ENCODE assay signal across 1 cellular context in the genomic region with DNA sequence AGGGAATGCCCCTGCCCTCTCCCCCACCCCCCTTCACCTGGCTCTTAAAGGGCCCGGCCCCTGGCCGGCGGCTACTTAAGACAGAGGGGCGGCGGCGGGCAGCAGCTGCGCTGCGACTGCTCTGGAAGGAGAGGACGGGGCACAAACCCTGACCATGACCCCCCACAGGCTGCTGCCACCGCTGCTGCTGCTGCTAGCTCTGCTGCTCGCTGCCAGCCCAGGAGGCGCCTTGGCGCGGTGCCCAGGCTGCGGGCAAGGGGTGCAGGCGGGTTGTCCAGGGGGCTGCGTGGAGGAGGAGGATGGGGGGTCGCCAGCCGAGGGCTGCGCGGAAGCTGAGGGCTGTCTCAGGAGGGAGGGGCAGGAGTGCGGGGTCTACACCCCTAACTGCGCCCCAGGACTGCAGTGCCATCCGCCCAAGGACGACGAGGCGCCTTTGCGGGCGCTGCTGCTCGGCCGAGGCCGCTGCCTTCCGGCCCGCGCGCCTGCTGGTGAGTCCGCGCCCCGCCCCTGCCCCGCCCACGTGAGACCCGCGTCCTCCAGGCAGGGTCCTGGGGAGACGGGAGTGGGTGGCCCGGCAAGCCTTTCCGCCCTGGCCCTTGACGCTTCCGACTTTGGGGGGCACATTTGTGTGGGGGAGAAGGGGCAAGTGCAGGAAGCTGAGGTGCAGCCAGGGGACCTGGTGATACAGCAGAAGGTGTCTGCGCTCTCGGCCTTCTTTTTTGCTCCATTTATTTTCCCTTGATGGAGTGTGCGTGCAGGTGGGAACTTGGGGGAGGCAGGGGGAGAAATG.
TF ChIP-seq lines count a peak whose summit lies in the region.

A gene with protein sequence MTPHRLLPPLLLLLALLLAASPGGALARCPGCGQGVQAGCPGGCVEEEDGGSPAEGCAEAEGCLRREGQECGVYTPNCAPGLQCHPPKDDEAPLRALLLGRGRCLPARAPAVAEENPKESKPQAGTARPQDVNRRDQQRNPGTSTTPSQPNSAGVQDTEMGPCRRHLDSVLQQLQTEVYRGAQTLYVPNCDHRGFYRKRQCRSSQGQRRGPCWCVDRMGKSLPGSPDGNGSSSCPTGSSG (plus strand): TSS at position 104 of the 790 bp plus-strand sequence. CDS start 51 bp downstream, at position 155.

TF ChIP-seq in HepG2, 621 proteins besides CTCF, POLR2A, EP300 and RAD21 (continued from another document and continues in another):
- TF ChIP-seq, protein P1, sequence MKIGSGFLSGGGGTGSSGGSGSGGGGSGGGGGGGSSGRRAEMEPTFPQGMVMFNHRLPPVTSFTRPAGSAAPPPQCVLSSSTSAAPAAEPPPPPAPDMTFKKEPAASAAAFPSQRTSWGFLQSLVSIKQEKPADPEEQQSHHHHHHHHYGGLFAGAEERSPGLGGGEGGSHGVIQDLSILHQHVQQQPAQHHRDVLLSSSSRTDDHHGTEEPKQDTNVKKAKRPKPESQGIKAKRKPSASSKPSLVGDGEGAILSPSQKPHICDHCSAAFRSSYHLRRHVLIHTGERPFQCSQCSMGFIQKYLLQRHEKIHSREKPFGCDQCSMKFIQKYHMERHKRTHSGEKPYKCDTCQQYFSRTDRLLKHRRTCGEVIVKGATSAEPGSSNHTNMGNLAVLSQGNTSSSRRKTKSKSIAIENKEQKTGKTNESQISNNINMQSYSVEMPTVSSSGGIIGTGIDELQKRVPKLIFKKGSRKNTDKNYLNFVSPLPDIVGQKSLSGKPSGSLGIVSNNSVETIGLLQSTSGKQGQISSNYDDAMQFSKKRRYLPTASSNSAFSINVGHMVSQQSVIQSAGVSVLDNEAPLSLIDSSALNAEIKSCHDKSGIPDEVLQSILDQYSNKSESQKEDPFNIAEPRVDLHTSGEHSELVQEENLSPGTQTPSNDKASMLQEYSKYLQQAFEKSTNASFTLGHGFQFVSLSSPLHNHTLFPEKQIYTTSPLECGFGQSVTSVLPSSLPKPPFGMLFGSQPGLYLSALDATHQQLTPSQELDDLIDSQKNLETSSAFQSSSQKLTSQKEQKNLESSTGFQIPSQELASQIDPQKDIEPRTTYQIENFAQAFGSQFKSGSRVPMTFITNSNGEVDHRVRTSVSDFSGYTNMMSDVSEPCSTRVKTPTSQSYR (CRISPR knock-in tag; IDR thresholded peaks at IDR 0.05; ENCODE audit: borderline replicate concordance) = no peak
- TF ChIP-seq NFKBIZ (CRISPR knock-in tag; IDR thresholded peaks at IDR 0.05) (no peak), FIP1L1 (IDR thresholded peaks at IDR 0.05; ENCODE audit: borderline replicate concordance, insufficient read depth, low read depth, low read length) (no peak), RFX3 (CRISPR knock-in tag; IDR thresholded peaks at IDR 0.05) (no peak), RFXANK (CRISPR knock-in tag; IDR thresholded peaks at IDR 0.05) (no peak), NFE2L2 (IDR thresholded peaks at IDR 0.05; ENCODE audit: low read length) (no peak), TMF1 (CRISPR knock-in tag; IDR thresholded peaks at IDR 0.05; ENCODE audit: low read depth) (no peak), ZNF264 (CRISPR knock-in tag; IDR thresholded peaks at IDR 0.05) (no peak), PCBP2 (optimal IDR thresholded peaks at IDR 0.05; ENCODE audit: low read depth, low read length, poor library complexity, severe bottlenecking) (no peak), ZNF605 (CRISPR knock-in tag; IDR thresholded peaks at IDR 0.05) (peak; percentile 69; the same call in 1 of the 2 replicates), SIX1 (CRISPR knock-in tag; IDR thresholded peaks at IDR 0.05; ENCODE audit: borderline replicate concordance) (no peak), ZSCAN22 (CRISPR knock-in tag; IDR thresholded peaks at IDR 0.05) (no peak), HOXD1 (CRISPR knock-in tag; IDR thresholded peaks at IDR 0.05) (no peak), FOXA3 (CRISPR knock-in tag; IDR thresholded peaks at IDR 0.05) (no peak), SMARCE1 (IDR thresholded peaks at IDR 0.05; ENCODE audit: borderline replicate concordance) (no peak), ARHGAP35 (CRISPR knock-in tag; IDR thresholded peaks at IDR 0.05; ENCODE audit: borderline replicate concordance) (no peak), KDM5A (IDR thresholded peaks at IDR 0.05; ENCODE audit: borderline replicate concordance, low read length) (no peak), CENPT (CRISPR knock-in tag; IDR thresholded peaks at IDR 0.05; ENCODE audit: low read depth) (no peak), ZBTB7A (CRISPR knock-in tag; IDR thresholded peaks at IDR 0.05) (peak; percentile 64; the same call in 1 of the 2 replicates)
- TF ChIP-seq, protein P2, sequence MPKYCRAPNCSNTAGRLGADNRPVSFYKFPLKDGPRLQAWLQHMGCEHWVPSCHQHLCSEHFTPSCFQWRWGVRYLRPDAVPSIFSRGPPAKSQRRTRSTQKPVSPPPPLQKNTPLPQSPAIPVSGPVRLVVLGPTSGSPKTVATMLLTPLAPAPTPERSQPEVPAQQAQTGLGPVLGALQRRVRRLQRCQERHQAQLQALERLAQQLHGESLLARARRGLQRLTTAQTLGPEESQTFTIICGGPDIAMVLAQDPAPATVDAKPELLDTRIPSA (CRISPR knock-in tag; IDR thresholded peaks at IDR 0.05; ENCODE audit: borderline replicate concordance) = no peak
- TF ChIP-seq, protein P3, sequence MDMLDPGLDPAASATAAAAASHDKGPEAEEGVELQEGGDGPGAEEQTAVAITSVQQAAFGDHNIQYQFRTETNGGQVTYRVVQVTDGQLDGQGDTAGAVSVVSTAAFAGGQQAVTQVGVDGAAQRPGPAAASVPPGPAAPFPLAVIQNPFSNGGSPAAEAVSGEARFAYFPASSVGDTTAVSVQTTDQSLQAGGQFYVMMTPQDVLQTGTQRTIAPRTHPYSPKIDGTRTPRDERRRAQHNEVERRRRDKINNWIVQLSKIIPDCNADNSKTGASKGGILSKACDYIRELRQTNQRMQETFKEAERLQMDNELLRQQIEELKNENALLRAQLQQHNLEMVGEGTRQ (IDR thresholded peaks at IDR 0.05; ENCODE audit: low read depth, low read length) = no peak
- TF ChIP-seq, protein P3 (CRISPR knock-in tag; IDR thresholded peaks at IDR 0.05; ENCODE audit: borderline replicate concordance) = no peak
- TF ChIP-seq, protein P4, sequence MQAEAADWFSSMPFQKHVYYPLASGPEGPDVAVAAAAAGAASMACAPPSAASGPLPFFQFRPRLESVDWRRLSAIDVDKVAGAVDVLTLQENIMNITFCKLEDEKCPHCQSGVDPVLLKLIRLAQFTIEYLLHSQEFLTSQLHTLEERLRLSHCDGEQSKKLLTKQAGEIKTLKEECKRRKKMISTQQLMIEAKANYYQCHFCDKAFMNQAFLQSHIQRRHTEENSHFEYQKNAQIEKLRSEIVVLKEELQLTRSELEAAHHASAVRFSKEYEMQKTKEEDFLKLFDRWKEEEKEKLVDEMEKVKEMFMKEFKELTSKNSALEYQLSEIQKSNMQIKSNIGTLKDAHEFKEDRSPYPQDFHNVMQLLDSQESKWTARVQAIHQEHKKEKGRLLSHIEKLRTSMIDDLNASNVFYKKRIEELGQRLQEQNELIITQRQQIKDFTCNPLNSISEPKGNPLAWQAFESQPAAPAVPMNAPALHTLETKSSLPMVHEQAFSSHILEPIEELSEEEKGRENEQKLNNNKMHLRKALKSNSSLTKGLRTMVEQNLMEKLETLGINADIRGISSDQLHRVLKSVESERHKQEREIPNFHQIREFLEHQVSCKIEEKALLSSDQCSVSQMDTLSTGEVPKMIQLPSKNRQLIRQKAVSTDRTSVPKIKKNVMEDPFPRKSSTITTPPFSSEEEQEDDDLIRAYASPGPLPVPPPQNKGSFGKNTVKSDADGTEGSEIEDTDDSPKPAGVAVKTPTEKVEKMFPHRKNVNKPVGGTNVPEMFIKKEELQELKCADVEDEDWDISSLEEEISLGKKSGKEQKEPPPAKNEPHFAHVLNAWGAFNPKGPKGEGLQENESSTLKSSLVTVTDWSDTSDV (CRISPR knock-in tag; IDR thresholded peaks at IDR 0.05) = no peak
- TF ChIP-seq, protein P5, sequence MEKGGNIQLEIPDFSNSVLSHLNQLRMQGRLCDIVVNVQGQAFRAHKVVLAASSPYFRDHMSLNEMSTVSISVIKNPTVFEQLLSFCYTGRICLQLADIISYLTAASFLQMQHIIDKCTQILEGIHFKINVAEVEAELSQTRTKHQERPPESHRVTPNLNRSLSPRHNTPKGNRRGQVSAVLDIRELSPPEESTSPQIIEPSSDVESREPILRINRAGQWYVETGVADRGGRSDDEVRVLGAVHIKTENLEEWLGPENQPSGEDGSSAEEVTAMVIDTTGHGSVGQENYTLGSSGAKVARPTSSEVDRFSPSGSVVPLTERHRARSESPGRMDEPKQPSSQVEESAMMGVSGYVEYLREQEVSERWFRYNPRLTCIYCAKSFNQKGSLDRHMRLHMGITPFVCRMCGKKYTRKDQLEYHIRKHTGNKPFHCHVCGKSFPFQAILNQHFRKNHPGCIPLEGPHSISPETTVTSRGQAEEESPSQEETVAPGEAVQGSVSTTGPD (CRISPR knock-in tag; IDR thresholded peaks at IDR 0.05) = no peak
- TF ChIP-seq, protein P6, sequence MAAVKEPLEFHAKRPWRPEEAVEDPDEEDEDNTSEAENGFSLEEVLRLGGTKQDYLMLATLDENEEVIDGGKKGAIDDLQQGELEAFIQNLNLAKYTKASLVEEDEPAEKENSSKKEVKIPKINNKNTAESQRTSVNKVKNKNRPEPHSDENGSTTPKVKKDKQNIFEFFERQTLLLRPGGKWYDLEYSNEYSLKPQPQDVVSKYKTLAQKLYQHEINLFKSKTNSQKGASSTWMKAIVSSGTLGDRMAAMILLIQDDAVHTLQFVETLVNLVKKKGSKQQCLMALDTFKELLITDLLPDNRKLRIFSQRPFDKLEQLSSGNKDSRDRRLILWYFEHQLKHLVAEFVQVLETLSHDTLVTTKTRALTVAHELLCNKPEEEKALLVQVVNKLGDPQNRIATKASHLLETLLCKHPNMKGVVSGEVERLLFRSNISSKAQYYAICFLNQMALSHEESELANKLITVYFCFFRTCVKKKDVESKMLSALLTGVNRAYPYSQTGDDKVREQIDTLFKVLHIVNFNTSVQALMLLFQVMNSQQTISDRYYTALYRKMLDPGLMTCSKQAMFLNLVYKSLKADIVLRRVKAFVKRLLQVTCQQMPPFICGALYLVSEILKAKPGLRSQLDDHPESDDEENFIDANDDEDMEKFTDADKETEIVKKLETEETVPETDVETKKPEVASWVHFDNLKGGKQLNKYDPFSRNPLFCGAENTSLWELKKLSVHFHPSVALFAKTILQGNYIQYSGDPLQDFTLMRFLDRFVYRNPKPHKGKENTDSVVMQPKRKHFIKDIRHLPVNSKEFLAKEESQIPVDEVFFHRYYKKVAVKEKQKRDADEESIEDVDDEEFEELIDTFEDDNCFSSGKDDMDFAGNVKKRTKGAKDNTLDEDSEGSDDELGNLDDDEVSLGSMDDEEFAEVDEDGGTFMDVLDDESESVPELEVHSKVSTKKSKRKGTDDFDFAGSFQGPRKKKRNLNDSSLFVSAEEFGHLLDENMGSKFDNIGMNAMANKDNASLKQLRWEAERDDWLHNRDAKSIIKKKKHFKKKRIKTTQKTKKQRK (IDR thresholded peaks at IDR 0.05; ENCODE audit: low read length) = no peak
- TF ChIP-seq, protein P7, sequence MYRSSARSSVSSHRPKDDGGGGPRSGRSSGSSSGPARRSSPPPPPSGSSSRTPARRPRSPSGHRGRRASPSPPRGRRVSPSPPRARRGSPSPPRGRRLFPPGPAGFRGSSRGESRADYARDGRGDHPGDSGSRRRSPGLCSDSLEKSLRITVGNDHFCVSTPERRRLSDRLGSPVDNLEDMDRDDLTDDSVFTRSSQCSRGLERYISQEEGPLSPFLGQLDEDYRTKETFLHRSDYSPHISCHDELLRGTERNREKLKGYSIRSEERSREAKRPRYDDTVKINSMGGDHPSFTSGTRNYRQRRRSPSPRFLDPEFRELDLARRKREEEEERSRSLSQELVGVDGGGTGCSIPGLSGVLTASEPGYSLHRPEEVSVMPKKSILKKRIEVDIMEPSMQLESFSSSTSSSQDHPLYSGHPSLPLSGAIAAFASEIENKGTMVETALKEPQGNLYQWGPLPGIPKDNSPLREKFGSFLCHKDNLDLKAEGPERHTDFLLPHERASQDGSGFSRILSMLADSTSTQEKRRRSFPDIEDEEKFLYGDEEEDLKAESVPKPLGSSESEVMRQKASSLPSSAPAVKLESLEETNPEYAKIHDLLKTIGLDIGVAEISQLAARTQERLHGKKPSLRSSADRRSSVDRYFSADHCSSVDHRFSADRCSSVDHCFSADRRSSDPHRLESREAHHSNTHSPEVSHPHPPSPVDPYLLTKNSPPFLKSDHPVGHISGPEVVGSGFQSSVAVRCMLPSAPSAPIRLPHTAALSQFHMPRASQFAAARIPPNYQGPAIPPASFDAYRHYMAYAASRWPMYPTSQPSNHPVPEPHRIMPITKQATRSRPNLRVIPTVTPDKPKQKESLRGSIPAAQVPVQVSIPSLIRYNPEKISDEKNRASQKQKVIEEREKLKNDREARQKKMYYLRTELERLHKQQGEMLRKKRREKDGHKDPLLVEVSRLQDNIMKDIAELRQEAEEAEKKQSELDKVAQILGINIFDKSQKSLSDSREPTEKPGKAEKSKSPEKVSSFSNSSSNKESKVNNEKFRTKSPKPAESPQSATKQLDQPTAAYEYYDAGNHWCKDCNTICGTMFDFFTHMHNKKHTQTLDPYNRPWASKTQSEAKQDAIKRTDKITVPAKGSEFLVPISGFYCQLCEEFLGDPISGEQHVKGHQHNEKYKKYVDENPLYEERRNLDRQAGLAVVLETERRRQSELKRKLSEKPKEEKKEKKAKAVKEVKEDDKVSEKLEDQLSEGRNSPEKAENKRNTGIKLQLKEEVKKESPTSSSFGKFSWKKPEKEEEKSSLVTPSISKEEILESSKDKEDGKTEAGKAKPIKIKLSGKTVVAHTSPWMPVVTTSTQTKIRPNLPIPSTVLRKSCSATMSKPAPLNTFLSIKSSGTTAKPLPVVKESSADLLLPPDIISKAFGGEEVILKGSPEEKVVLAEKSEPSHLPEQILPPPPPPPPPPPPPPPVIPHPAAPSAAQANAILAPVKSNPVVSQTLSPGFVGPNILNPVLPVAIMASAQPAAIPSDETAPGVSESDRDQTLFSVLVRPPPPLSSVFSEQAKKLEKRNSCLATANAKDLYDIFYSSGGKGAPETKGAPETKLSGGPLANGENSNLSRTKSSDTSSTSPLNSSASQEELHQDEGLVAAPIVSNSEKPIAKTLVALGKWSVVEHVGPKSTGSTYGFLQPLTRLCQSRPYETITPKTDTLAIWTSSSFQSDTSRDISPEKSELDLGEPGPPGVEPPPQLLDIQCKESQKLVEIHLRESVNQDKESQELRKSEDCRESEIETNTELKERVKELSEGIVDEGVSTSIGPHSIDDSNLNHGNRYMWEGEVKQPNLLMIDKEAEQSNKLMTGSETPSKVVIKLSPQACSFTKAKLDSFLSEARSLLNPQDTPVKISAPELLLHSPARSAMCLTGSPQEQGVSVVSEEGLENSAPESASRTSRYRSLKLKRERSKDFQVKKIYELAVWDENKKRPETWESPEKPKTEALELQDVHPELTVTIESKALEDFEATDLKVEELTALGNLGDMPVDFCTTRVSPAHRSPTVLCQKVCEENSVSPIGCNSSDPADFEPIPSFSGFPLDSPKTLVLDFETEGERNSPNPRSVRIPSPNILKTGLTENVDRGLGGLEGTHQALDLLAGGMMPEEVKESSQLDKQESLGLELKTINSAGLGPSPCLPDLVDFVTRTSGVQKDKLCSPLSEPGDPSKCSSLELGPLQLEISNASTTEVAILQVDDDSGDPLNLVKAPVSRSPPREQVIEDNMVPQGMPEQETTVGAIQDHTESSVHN (CRISPR knock-in tag; IDR thresholded peaks at IDR 0.05) = no peak
